10 cellular contexts compared by ENCODE assay signal in genomic region chr20:20340443-20340842, GRCh38. TPM values are rescaled to one million over a fixed set of nuclear protein-coding genes. Genes with fewer than 3 reads are reported as not detected.
"Had no signal": no experiment of that assay in that cellular context is flagged by ENCODE, and none has a peak within 500 bp of the region (broad histone marks: within the 10 kb centered on the region; RNA-seq: fewer than 3 reads in every experiment).

No MANE protein-coding gene starts in this region.

- H3K9me3 ChIP-seq: HAP-1 had no signal

- H3K4me1 Mint-ChIP-seq: IgD-negative memory B cell had no signal

- H3K4me3 Mint-ChIP-seq: HFFc6 had no signal

- DNase-seq: GOT3, H7, HFFc6, KBM-7 had no signal

- H3K27ac Mint-ChIP-seq: HFFc6, IgD-negative memory B cell had no signal

- H3K4me3 ChIP-seq: HAP-1 had no signal

- H3K9me3 Mint-ChIP-seq: HFFc6 had no signal

- H3K36me3 ChIP-seq: HAP-1 had no signal

- H3K27ac ChIP-seq: HL-60 had no signal

- H3K4me1 ChIP-seq: HAP-1 had no signal

- ATAC-seq: HCT116 had no signal

RNA-seq across cellular contexts. Expression of gene INSM1, which starts 27.5 kb away (rescaled TPM):
- total RNA-seq: HepG2, HFFc6, HT1080 had no signal
- polyA plus RNA-seq: HepG2, IgD-negative memory B cell had no signal
